Comparison of ENCODE assay signal across 32 cellular contexts in the genomic region with DNA sequence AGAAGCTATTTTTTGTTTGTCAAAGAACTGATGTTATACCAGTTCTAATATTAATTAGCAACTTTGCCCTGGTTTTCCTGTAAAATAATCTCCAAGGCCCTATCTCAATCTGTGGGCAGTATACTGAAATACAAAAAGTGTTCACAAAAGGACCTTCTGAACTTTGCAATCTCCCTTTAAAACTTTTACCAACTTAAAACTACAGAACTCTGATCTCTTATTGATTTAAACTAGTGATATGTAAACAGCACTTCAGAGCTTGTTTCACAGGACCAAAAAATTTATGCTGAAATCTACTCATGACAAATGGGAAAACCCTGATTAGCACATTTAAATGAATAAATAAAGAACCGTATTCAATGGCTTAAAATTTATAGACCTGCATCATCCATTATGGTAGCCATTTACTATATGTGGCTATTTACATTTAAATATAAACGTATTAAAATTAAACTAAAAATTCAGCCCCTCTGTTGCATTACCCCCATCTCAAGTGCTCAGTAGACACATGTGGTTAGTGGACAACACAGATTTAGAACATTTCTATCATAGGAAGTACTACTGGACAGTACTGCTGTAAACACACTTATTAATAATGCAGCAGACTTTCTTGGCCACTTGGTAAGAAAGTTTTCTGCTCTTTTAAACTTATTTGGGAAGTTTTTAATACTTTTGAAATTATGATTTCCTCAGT. TPM values are rescaled to one million over a fixed set of nuclear protein-coding genes. Genes with fewer than 3 reads are reported as not detected.
A peak's percentile ranks its signal among the peaks of the same experiment; 100 is the strongest.
DNase-seq lines count a peak whose midpoint lies in the region; ATAC-seq, FAIRE-seq and TF ChIP-seq lines count a peak whose summit lies in the region.
"Had no signal": no experiment of that assay in that cellular context is flagged by ENCODE, and none has a peak within 500 bp of the region (broad histone marks: within the 10 kb centered on the region; RNA-seq: fewer than 3 reads in every experiment).

No MANE protein-coding gene starts in this region.

- FAIRE-seq in HepG2 (lab: Jason Lieb, UNC), result no peak
- FAIRE-seq: A204.1, GM12878, GM12892, GM18507 had no signal

- CTCF ChIA-PET in HepG2 (lab: Yijun Ruan, JAX; ENCODE audit: low intra/inter-chr PET ratio, low total read pairs), result no interaction called here

- H3K4me1 ChIP-seq in HepG2 (ENCODE audit: insufficient read depth, low read length), result peaks cover 52% of the 10 kb centered on the region
- peaks cover 0 to 47% (median 22%) of the 10 kb centered on the region in 4 donors for H3K4me1 ChIP-seq in right lobe of liver
- H3K4me1 ChIP-seq in sigmoid colon, result peaks cover 0 to 76% (median 48%) of the 10 kb centered on the region in 4 donors
- peaks cover 3 to 13% (median 6%) of the 10 kb centered on the region in 4 donors for H3K4me1 ChIP-seq in transverse colon
- H3K4me1 ChIP-seq in upper lobe of left lung, result no peaks in the 10 kb centered on the region
- H3K4me1 ChIP-seq: BE2C had no signal

- intact Hi-C loops in HepG2 (cut with micrococcal nuclease; ENCODE audit: unreplicated experiment), result loop anchor here (2.0 kb wide), 1 partner anchor 109 kb away; no protein-coding TSS in a partner anchor
- intact Hi-C loops in right lobe of liver (cut with DNase I), result no loop called here
- intact Hi-C loops in sigmoid colon (cut with DNase I), result no loop called here
- intact Hi-C loops in transverse colon (cut with DNase I; ENCODE audit: low total_unique reads), result no loop called here

- no peak overlapping the region for H2AFZ ChIP-seq in HepG2 (ENCODE audit: low read length)

- in situ Hi-C loops in HepG2 (cut with HindIII; ENCODE audit: extremely low pct_ligation_motif_present, low pct_unique_long_range_greater_than_20kb) (loop anchor here (10.0 kb wide), 1 partner anchor 335 kb away; no protein-coding TSS in a partner anchor), transverse colon (cut with MboI; ENCODE audit: low pct_ligation_motif_present in 1 of 4, low pct_unique_long_range_greater_than_20kb in 1 of 4, low sequenced_read_pairs in 3 of 4) (loop anchor here in 2 of 4 donors (25.0 kb wide), 1 partner anchor 322 kb away; no protein-coding TSS in a partner anchor)

- TF ChIP-seq EP300 in HepG2 (IDR thresholded peaks at IDR 0.05; ENCODE audit: low read depth in 2 of 2, low read length in 2 of 2) (peak in 1 of 2 experiments; percentile 88; a peak in 2 of 4 replicates), HepG2 (CRISPR knock-in tag; IDR thresholded peaks at IDR 0.05; ENCODE audit: borderline replicate concordance) (no peak), sigmoid colon (IDR thresholded peaks at IDR 0.05) (no peak), transverse colon (IDR thresholded peaks at IDR 0.05; ENCODE audit: low read depth) (no peak), upper lobe of left lung (IDR thresholded peaks at IDR 0.05) (no peak)

- H3K4me2 ChIP-seq in HepG2 (ENCODE audit: low read depth, low read length), result peak overlapping the region; percentile 53
- H3K4me2 ChIP-seq: BLaER1 had no signal

- no peak overlapping the region for H3K9ac ChIP-seq in HepG2 (ENCODE audit: insufficient read depth, low read depth, low read length)
- H3K9ac ChIP-seq: BLaER1 had no signal

- BruUV-seq in HepG2 (replicated peaks; lab: Mats Ljungman, UMichigan), result no TSS peak

- peak; percentile 68 for DNase-seq in HepG2 (ENCODE audit: low spot score)
- DNase-seq in right lobe of liver, result no peak
- no peak for DNase-seq in sigmoid colon
- no peak for DNase-seq in transverse colon
- DNase-seq in upper lobe of left lung, result no peak
- DNase-seq in activated CD4-positive, alpha-beta T cell treated with anti-CD3 and anti-CD28 coated beads for 4 hours, result no peak
- no peak for DNase-seq in activated CD4-positive, alpha-beta T cell treated with anti-CD3 and anti-CD28 coated beads, Interleukin-2, amount 50 U/mL, for 48 hours
- DNase-seq: 8988T; ACHN; BE2C; C1 segment of cervical spinal cord; CD4-positive, alpha-beta memory T cell; CD4-positive, CD25-positive, alpha-beta regulatory T cell; CD8-positive, alpha-beta memory T cell; COR-L47; DMS 273 treated with DMSO at 0.1 percent for 48 hours; DMS153; DMS53; DMS79; DND-41; EL; GDM1 had no signal

- TF ChIP-seq RAD21 in HepG2 (CRISPR knock-in tag; IDR thresholded peaks at IDR 0.05), result no peak

- H3K4me3 ChIP-seq in HepG2 (replicated peaks in 1 of 3; ENCODE audit: insufficient read depth in 1 of 3, low read depth in 2 of 3, low read length in 3 of 3), result no peak overlapping the region; a peak in 1 of 6 replicates
- H3K4me3 ChIP-seq in right lobe of liver, result no peak overlapping the region
- H3K4me3 ChIP-seq in sigmoid colon, result no peak overlapping the region
- no peak overlapping the region for H3K4me3 ChIP-seq in transverse colon
- H3K4me3 ChIP-seq in upper lobe of left lung, result no peak overlapping the region
- H3K4me3 ChIP-seq: BLaER1, GM12878 had no signal

- no peaks in the 10 kb centered on the region for H3K27me3 ChIP-seq in HepG2 (ENCODE audit: control insufficient read depth in 1 of 2, insufficient read depth in 2 of 2, low read length in 2 of 2)
- H3K27me3 ChIP-seq in right lobe of liver, result no peaks in the 10 kb centered on the region
- no peaks in the 10 kb centered on the region for H3K27me3 ChIP-seq in sigmoid colon
- H3K27me3 ChIP-seq in transverse colon, result no peaks in the 10 kb centered on the region
- no peaks in the 10 kb centered on the region for H3K27me3 ChIP-seq in upper lobe of left lung
- H3K27me3 ChIP-seq: BLaER1 had no signal

- H3K27ac ChIP-seq in HepG2 (ENCODE audit: extremely low read length, insufficient read depth, low read length) (peak overlapping the region; percentile 68), right lobe of liver (peak overlapping the region; percentile 16 to 77 (median 68)), sigmoid colon (peak overlapping the region in 3 of 4 donors; percentile 68 to 77 (median 76)), transverse colon (peak overlapping the region in 3 of 4 donors; percentile 10 to 68 (median 42)), upper lobe of left lung (no peak overlapping the region)
- H3K27ac ChIP-seq: BLaER1 had no signal

- WGBS in HepG2 (ENCODE audit: low lambda C conversion rate), result 2% methylated on average over 2 of the region's 2 CpGs
- 29% methylated on average over 2 of the region's 2 CpGs for WGBS in right lobe of liver (ENCODE audit: insufficient coverage, low coverage, low lambda C conversion rate, missing lambda C conversion rate)
- 79% methylated on average over 2 of the region's 2 CpGs for WGBS in sigmoid colon, 2 donors
- WGBS in transverse colon (ENCODE audit: low coverage in 1 of 2), 2 donors, result 50 to 72% methylated on average over 2 of the region's 2 CpGs
- WGBS in upper lobe of left lung, 2 donors, result 77 to 78% methylated on average over 2 of the region's 2 CpGs

- H3K79me2 ChIP-seq in HepG2 (ENCODE audit: insufficient read depth, low read length), result no peaks in the 10 kb centered on the region

- H3K36me3 ChIP-seq in HepG2 (replicated peaks in 1 of 2; ENCODE audit: control insufficient read depth in 1 of 2, insufficient read depth in 2 of 2, low read length in 2 of 2) (no peaks in the 10 kb centered on the region), right lobe of liver (no peaks in the 10 kb centered on the region), sigmoid colon (no peaks in the 10 kb centered on the region), transverse colon (no peaks in the 10 kb centered on the region), upper lobe of left lung (no peaks in the 10 kb centered on the region)
- H3K36me3 ChIP-seq: BE2C, BLaER1 had no signal

- H3K9me3 ChIP-seq in HepG2 (ENCODE audit: low read length) (no peaks in the 10 kb centered on the region), right lobe of liver (no peaks in the 10 kb centered on the region), sigmoid colon (no peaks in the 10 kb centered on the region), transverse colon (no peaks in the 10 kb centered on the region), upper lobe of left lung (no peaks in the 10 kb centered on the region)
- H3K9me3 ChIP-seq: BE2C, BLaER1 had no signal

- TF ChIP-seq CTCF in HepG2 (CRISPR knock-in tag; IDR thresholded peaks at IDR 0.05) (no peak), right lobe of liver (IDR thresholded peaks at IDR 0.05) (no peak), sigmoid colon (IDR thresholded peaks at IDR 0.05) (no peak), transverse colon (IDR thresholded peaks at IDR 0.05) (no peak), upper lobe of left lung (IDR thresholded peaks at IDR 0.05) (no peak)

- ATAC-seq in HepG2 (peak; percentile 91), right lobe of liver (peak; percentile 77 to 90 (median 80)), upper lobe of left lung (ENCODE audit: low FRiP score in 2 of 2) (no peak), HG02678 (IDR thresholded peaks at IDR 0.05; ENCODE audit: unreplicated experiment) (no peak)
- ATAC-seq: GM12878 had no signal

- POLR2A ChIA-PET in HepG2 (lab: Yijun Ruan, JAX), result interaction anchor here (4.0 kb wide), 1 partner anchor 108 kb away, joined by 24 read pairs; no protein-coding TSS in a partner anchor

- H4K20me1 ChIP-seq in HepG2 (ENCODE audit: insufficient read depth, low read length), result no peaks in the 10 kb centered on the region
- H4K20me1 ChIP-seq: BLaER1 had no signal

- TF ChIP-seq POLR2A in HepG2 (IDR thresholded peaks at IDR 0.05; ENCODE audit: insufficient read depth in 1 of 2, low read depth in 2 of 2, low read length in 2 of 2) (no peak), right lobe of liver (IDR thresholded peaks at IDR 0.05) (no peak), sigmoid colon (IDR thresholded peaks at IDR 0.05) (no peak), transverse colon (IDR thresholded peaks at IDR 0.05) (no peak), upper lobe of left lung (IDR thresholded peaks at IDR 0.05) (no peak)

RNA-seq across cellular contexts. Expression of a gene that starts 12.0 kb away (rescaled TPM):
- 0.08 and 0.64 TPM in 2 replicates for total RNA-seq in HepG2 (2016; rRNA removed; fragmentation: Illumina TruSeq; extraction: Trizol)
- total RNA-seq in HepG2 (2016; cell fraction: cytosol; rRNA removed; fragmentation: Illumina TruSeq; extraction: Trizol; ENCODE audit: low read depth), result not detected in 2 replicates
- total RNA-seq in HepG2 (2016; cell fraction: insoluble cytoplasmic fraction; rRNA removed; fragmentation: Illumina TruSeq; extraction: Trizol), result 0.13 and 0.54 TPM in 2 replicates
- 0.14 and 0.19 TPM in 2 replicates for total RNA-seq in HepG2 (2016; cell fraction: membrane; rRNA removed; fragmentation: Illumina TruSeq; extraction: Trizol)
- 0.62 and 0.91 TPM in 2 replicates for total RNA-seq in HepG2 (2016; cell fraction: nucleus; rRNA removed; fragmentation: Illumina TruSeq; extraction: Trizol)
- polyA plus RNA-seq in HepG2 (2011; rRNA removed), result 1.5 and 3.1 TPM in 2 replicates
- polyA plus RNA-seq in HepG2 (2011; cell fraction: cytosol; rRNA removed), result 0.81 and 3.1 TPM in 2 replicates
- 0.77 and 1.3 TPM in 2 replicates for polyA plus RNA-seq in HepG2 (2011; cell fraction: nucleus; rRNA removed)
- 16.4 and 26.3 TPM in 2 replicates for polyA plus RNA-seq in HepG2 (2012)
- not detected in 2 replicates for polyA plus RNA-seq in HepG2 (2016; cell fraction: cytosol; fragmentation: Illumina TruSeq; extraction: Trizol; ENCODE audit: low read depth)
- polyA plus RNA-seq in HepG2 (2016; cell fraction: insoluble cytoplasmic fraction; fragmentation: Illumina TruSeq; extraction: Trizol; ENCODE audit: low read depth), result 0.21 and 0.51 TPM in 2 replicates
- polyA plus RNA-seq in HepG2 (2016; cell fraction: membrane; fragmentation: Illumina TruSeq; extraction: Trizol; ENCODE audit: low read depth), result 0.13 TPM in 2 replicates
- 0.79 and 2.8 TPM in 2 replicates for polyA plus RNA-seq in HepG2 (2016; cell fraction: nucleus; fragmentation: Illumina TruSeq; extraction: Trizol; ENCODE audit: insufficient read depth, low read depth)
- 2.5 TPM in 1 of 2 replicates, not detected in the other for polyA minus RNA-seq in HepG2 (2011; rRNA and poly(A)+ RNA removed; ENCODE audit: low replicate concordance)
- polyA minus RNA-seq in HepG2 (2011; cell fraction: cytosol; rRNA and poly(A)+ RNA removed), result 1.6 and 2.6 TPM in 2 replicates
- polyA minus RNA-seq in HepG2 (2011; cell fraction: nucleus; rRNA and poly(A)+ RNA removed), result 1.8 and 2.4 TPM in 2 replicates
- total RNA-seq in right lobe of liver, result 10 to 100 TPM; 23.9 to 46.5 (median 36.3) TPM
- total RNA-seq in sigmoid colon, result 10 to 100 TPM; 38.4 to 77.8 (median 51.6) TPM
- 1 to 10 TPM in 2 of 3 donors, not detected in 1; 1.2 to 2.0 TPM for polyA plus RNA-seq in sigmoid colon
- total RNA-seq in transverse colon, result 10 to 100 TPM in 1 of 4 donors, 1 to 10 TPM in 3; 1.8 to 10.2 (median 8.2) TPM
- 1 to 10 TPM; 4.6 to 9.3 (median 5.9) TPM for total RNA-seq in upper lobe of left lung
- total RNA-seq: A673; CD4-positive, alpha-beta memory T cell; CD4-positive, CD25-positive, alpha-beta regulatory T cell; CD8-positive, alpha-beta memory T cell; Daoy; G401; GM12878 had no signal
- polyA plus RNA-seq: CD14-positive monocyte; CD4-positive, alpha-beta memory T cell; CD4-positive, CD25-positive, alpha-beta regulatory T cell; CD8-positive, alpha-beta memory T cell; GM12878 had no signal

Comparison
In these comparisons a context has a peak if more than half of its experiments do, and no peak if none do; other contexts are left out.
1. ATAC-seq: peak in HepG2 (single experiment) and right lobe of liver (4 of 4); none in upper lobe of left lung (0 of 2) and HG02678 (single experiment).
2. H3K27ac ChIP-seq: peak in HepG2 (single experiment), right lobe of liver (3 of 3), sigmoid colon (3 of 4) and transverse colon (3 of 4); none in upper lobe of left lung (0 of 4).